26 cellular contexts compared by ENCODE assay signal in genomic region chrX:24184018-24184417, GRCh38. TPM values are rescaled to one million over a fixed set of nuclear protein-coding genes. Genes with fewer than 3 reads are reported as not detected.
DNase-seq lines count a peak whose midpoint lies in the region; ATAC-seq and TF ChIP-seq lines count a peak whose summit lies in the region.
"Had no signal": no experiment of that assay in that cellular context is flagged by ENCODE, and none has a peak within 500 bp of the region (broad histone marks: within the 10 kb centered on the region; RNA-seq: fewer than 3 reads in every experiment).

No MANE protein-coding gene starts in this region.

- H3K9me3 ChIP-seq in GM23248 (ENCODE audit: low read depth): no peaks in the 10 kb centered on the region
- H3K9me3 ChIP-seq: BLaER1 treated with 17β-estradiol and CSF1 and Interleukin-3, amounts not matched to agents 10 nM and 100 nM; body of pancreas; esophagus squamous epithelium; psoas muscle; transverse colon had no signal

- DNase-seq in GM23248: peak; percentile 33
- DNase-seq in RWPE1 (ENCODE audit: low spot score): no peak
- DNase-seq in fibroblast of the aortic adventitia (ENCODE audit: low read depth): peak; percentile 56
- DNase-seq in nephron progenitor cell: no peak
- no peak for DNase-seq in SIG-M5 (lab: John Stamatoyannopoulos, UW)
- DNase-seq in stimulated activated naive CD8-positive, alpha-beta T cell treated with anti-CD3 and anti-CD28 coated beads, Interleukin-15, amount 100 ng/mL, for 72 hours: no peak
- DNase-seq: activated CD8-positive, alpha-beta memory T cell treated with anti-CD3 and anti-CD28 coated beads, Interleukin-2, amount 10 ng/mL, durations not matched to agents 7 days and 5 days; activated naive CD4-positive, alpha-beta T cell treated with Interleukin-2 at 50 U/mL for 16 hours; activated T-cell treated with anti-CD3 and anti-CD28 coated beads, Interleukin-2, amount 50 U/mL, for 72 hours; body of pancreas; DMS79; esophagus squamous epithelium; HFFc6; left colon; NCI-H1105; NCI-H187; NCI-H2171; NCI-H510A; psoas muscle; RPMI8226; stimulated activated CD4-positive, alpha-beta T cell treated with anti-CD3 and anti-CD28 coated beads, Interleukin-4, amount 100 ng/mL, for 24 hours; T-helper 1 cell; transverse colon had no signal

- H3K9me2 ChIP-seq in GM23248 (ENCODE audit: insufficient read depth): no peaks in the 10 kb centered on the region

- no peak overlapping the region for H3K4me2 ChIP-seq in GM23248 (ENCODE audit: unreplicated experiment)

- ATAC-seq in stimulated activated naive CD8-positive, alpha-beta T cell treated with anti-CD3 and anti-CD28 coated beads, Interleukin-15, amount 100 ng/mL, for 72 hours: no peak
- ATAC-seq in HG03159 (IDR thresholded peaks at IDR 0.05; ENCODE audit: unreplicated experiment): no peak
- ATAC-seq: activated CD8-positive, alpha-beta memory T cell treated with anti-CD3 and anti-CD28 coated beads, Interleukin-2, amount 10 ng/mL, durations not matched to agents 7 days and 5 days; activated T-cell treated with anti-CD3 and anti-CD28 coated beads, Interleukin-2, amount 50 U/mL, for 72 hours; body of pancreas; left colon had no signal

- H3F3A ChIP-seq in GM23248 (ENCODE audit: insufficient read depth): peaks cover 5% of the 10 kb centered on the region; the same call in 1 of the 2 replicates

- no peaks in the 10 kb centered on the region; the same call in 1 of the 2 replicates for H4K20me1 ChIP-seq in GM23248 (ENCODE audit: insufficient read depth)

- H3K27ac ChIP-seq in GM23248 (no peak overlapping the region), RWPE1 (peak overlapping the region; percentile 40)
- H3K27ac ChIP-seq: BLaER1 treated with 17β-estradiol and CSF1 and Interleukin-3, amounts not matched to agents 10 nM and 100 nM; body of pancreas; esophagus squamous epithelium; psoas muscle; SK-N-MC; transverse colon had no signal

- H3K4me3 ChIP-seq in GM23248: no peak overlapping the region
- no peak overlapping the region for H3K4me3 ChIP-seq in fibroblast of the aortic adventitia (ENCODE audit: low read depth, low read length)
- H3K4me3 ChIP-seq: BLaER1 treated with 17β-estradiol and CSF1 and Interleukin-3, amounts not matched to agents 10 nM and 100 nM; body of pancreas; esophagus squamous epithelium; psoas muscle; SK-N-MC; transverse colon had no signal

- peaks cover 98% of the 10 kb centered on the region for H3K79me2 ChIP-seq in GM23248 (ENCODE audit: insufficient read depth)

- no peaks in the 10 kb centered on the region; the same call in 1 of the 2 replicates for H3K4me1 ChIP-seq in GM23248 (ENCODE audit: insufficient read depth)
- H3K4me1 ChIP-seq: esophagus squamous epithelium had no signal

- no peak overlapping the region for H3K4me3 Mint-ChIP-seq in nephron progenitor cell
- H3K4me3 Mint-ChIP-seq in stimulated activated naive CD8-positive, alpha-beta T cell treated with anti-CD3 and anti-CD28 coated beads, Interleukin-15, amount 100 ng/mL, for 72 hours: no peak overlapping the region
- H3K4me3 Mint-ChIP-seq: activated CD8-positive, alpha-beta memory T cell treated with anti-CD3 and anti-CD28 coated beads, Interleukin-2, amount 10 ng/mL, durations not matched to agents 7 days and 5 days; activated T-cell treated with anti-CD3 and anti-CD28 coated beads, Interleukin-2, amount 50 U/mL, for 72 hours; HFFc6 had no signal

- H3K36me3 ChIP-seq in GM23248 (ENCODE audit: low read depth): peaks cover 9% of the 10 kb centered on the region
- H3K36me3 ChIP-seq: transverse colon had no signal

- POLR2A ChIA-PET in RWPE1 (lab: Yijun Ruan, JAX; ENCODE audit: low non-redundant PET): no interaction called here

- TF ChIP-seq CTCF in RWPE1 (conservative IDR thresholded peaks at IDR 0.05; ENCODE audit: low read depth): no peak
- TF ChIP-seq CTCF in fibroblast of the aortic adventitia (IDR thresholded peaks at IDR 0.05; ENCODE audit: insufficient read depth, low read length): no peak
- no peak for TF ChIP-seq CTCF in nephron progenitor cell (IDR thresholded peaks at IDR 0.05)

- WGBS in GM23248 (ENCODE audit: low coverage in 1 of 2, low lambda C conversion rate in 2 of 2, missing lambda C conversion rate in 2 of 2), 2 experiments: 40 to 52% methylated on average over 4 to 5 of the region's 5 CpGs

- no peaks in the 10 kb centered on the region for H3K9me3 Mint-ChIP-seq in nephron progenitor cell
- H3K9me3 Mint-ChIP-seq in stimulated activated naive CD8-positive, alpha-beta T cell treated with anti-CD3 and anti-CD28 coated beads, Interleukin-15, amount 100 ng/mL, for 72 hours: no peaks in the 10 kb centered on the region
- H3K9me3 Mint-ChIP-seq: activated T-cell treated with anti-CD3 and anti-CD28 coated beads, Interleukin-2, amount 50 U/mL, for 72 hours; HFFc6 had no signal

- no peak overlapping the region for H3K9ac ChIP-seq in GM23248
- H3K9ac ChIP-seq: BLaER1 treated with 17β-estradiol and CSF1 and Interleukin-3, amounts not matched to agents 10 nM and 100 nM had no signal

- no peaks in the 10 kb centered on the region for H3K27me3 Mint-ChIP-seq in nephron progenitor cell (ENCODE audit: low read depth, poor library complexity)
- no peaks in the 10 kb centered on the region for H3K27me3 Mint-ChIP-seq in stimulated activated naive CD8-positive, alpha-beta T cell treated with anti-CD3 and anti-CD28 coated beads, Interleukin-15, amount 100 ng/mL, for 72 hours
- H3K27me3 Mint-ChIP-seq: activated CD8-positive, alpha-beta memory T cell treated with anti-CD3 and anti-CD28 coated beads, Interleukin-2, amount 10 ng/mL, durations not matched to agents 7 days and 5 days had no signal

- H3K27ac Mint-ChIP-seq in nephron progenitor cell: peak overlapping the region; percentile 58
- no peak overlapping the region for H3K27ac Mint-ChIP-seq in stimulated activated naive CD8-positive, alpha-beta T cell treated with anti-CD3 and anti-CD28 coated beads, Interleukin-15, amount 100 ng/mL, for 72 hours
- H3K27ac Mint-ChIP-seq: activated CD8-positive, alpha-beta memory T cell treated with anti-CD3 and anti-CD28 coated beads, Interleukin-2, amount 10 ng/mL, durations not matched to agents 7 days and 5 days; activated T-cell treated with anti-CD3 and anti-CD28 coated beads, Interleukin-2, amount 50 U/mL, for 72 hours; HFFc6 had no signal

- H3K4me1 Mint-ChIP-seq in nephron progenitor cell: no peaks in the 10 kb centered on the region
- peaks cover 16% of the 10 kb centered on the region for H3K4me1 Mint-ChIP-seq in stimulated activated naive CD8-positive, alpha-beta T cell treated with anti-CD3 and anti-CD28 coated beads, Interleukin-15, amount 100 ng/mL, for 72 hours

- peaks cover 57% of the 10 kb centered on the region for H3K36me3 Mint-ChIP-seq in nephron progenitor cell (ENCODE audit: low read depth)

- no peaks in the 10 kb centered on the region for H3K27me3 ChIP-seq in GM23248 (replicated peaks; ENCODE audit: insufficient read depth)
- H3K27me3 ChIP-seq: BLaER1 treated with 17β-estradiol and CSF1 and Interleukin-3, amounts not matched to agents 10 nM and 100 nM; body of pancreas; esophagus squamous epithelium; transverse colon had no signal

- in situ Hi-C loops in GM23248 (cut with MboI): no loop called here

- CTCF ChIA-PET in RWPE1 (lab: Yijun Ruan, JAX): no interaction called here

- H2AFZ ChIP-seq in GM23248: no peak overlapping the region

RNA-seq across cellular contexts. Expression of gene ZFX, which starts 34.5 kb away (rescaled TPM):
- 24.1 and 26.7 TPM in 2 replicates for total RNA-seq in GM23248 (2014; rRNA removed; shearing (Covaris generic))
- 16.7 and 19.6 TPM in 2 replicates for polyA plus RNA-seq in GM23248 (2016; fragmentation: Nextera tagmentation; extraction: Ambion mirVana)
- 41.5 and 69.3 TPM in 2 replicates for total RNA-seq in fibroblast of the aortic adventitia (ENCODE audit: low replicate concordance)

Comparison
In these comparisons a context has a peak if more than half of its experiments do, and no peak if none do; other contexts are left out.
1. DNase-seq: peak in GM23248 (single experiment) and fibroblast of the aortic adventitia (single experiment); none in RWPE1 (single experiment), nephron progenitor cell (single experiment), SIG-M5 (single experiment) and stimulated activated naive CD8-positive, alpha-beta T cell treated with anti-CD3 and anti-CD28 coated beads, Interleukin-15, amount 100 ng/mL, for 72 hours (0 of 2).